1 cellular context compared by ENCODE assay signal in genomic region chrX:118495958-118496762, GRCh38.
A peak's percentile ranks its signal among the peaks of the same experiment; 100 is the strongest.
TF ChIP-seq lines count a peak whose summit lies in the region.

No MANE protein-coding gene starts in this region.

TF ChIP-seq in HEK293, 187 proteins besides CTCF, POLR2A, EP300 and RAD21 (continued from another document):
- TF ChIP-seq ZNF324 (tag by site-specific recombination; IDR thresholded peaks at IDR 0.05) = no peak
- TF ChIP-seq PATZ1 (tag by site-specific recombination; IDR thresholded peaks at IDR 0.05) = peak; percentile 65
- peak; percentile 54 for TF ChIP-seq ZBTB20 (tag by site-specific recombination; IDR thresholded peaks at IDR 0.05)
- peak; percentile 89 for TF ChIP-seq ZFHX2 (tag by site-specific recombination; conservative IDR thresholded peaks at IDR 0.05)
- TF ChIP-seq ZNF776 (tag by site-specific recombination; IDR thresholded peaks at IDR 0.05; ENCODE audit: borderline replicate concordance) = no peak
- no peak for TF ChIP-seq HOXD13 (CRISPR knock-in tag; IDR thresholded peaks at IDR 0.05; ENCODE audit: borderline replicate concordance)
- no peak for TF ChIP-seq MEIS1 (CRISPR knock-in tag; IDR thresholded peaks at IDR 0.05; ENCODE audit: borderline replicate concordance)
- TF ChIP-seq KLF1 (tag by site-specific recombination; IDR thresholded peaks at IDR 0.05) = peak; percentile 65
- TF ChIP-seq TCF7L2 (IDR thresholded peaks at IDR 0.05; ENCODE audit: borderline replicate concordance, low read depth, low read length) = peak; percentile 36; the same call in 1 of the 2 replicates
- TF ChIP-seq ZNF600 (tag by site-specific recombination; IDR thresholded peaks at IDR 0.05) = peak; percentile 57; the same call in 1 of the 2 replicates
- TF ChIP-seq, protein P1, sequence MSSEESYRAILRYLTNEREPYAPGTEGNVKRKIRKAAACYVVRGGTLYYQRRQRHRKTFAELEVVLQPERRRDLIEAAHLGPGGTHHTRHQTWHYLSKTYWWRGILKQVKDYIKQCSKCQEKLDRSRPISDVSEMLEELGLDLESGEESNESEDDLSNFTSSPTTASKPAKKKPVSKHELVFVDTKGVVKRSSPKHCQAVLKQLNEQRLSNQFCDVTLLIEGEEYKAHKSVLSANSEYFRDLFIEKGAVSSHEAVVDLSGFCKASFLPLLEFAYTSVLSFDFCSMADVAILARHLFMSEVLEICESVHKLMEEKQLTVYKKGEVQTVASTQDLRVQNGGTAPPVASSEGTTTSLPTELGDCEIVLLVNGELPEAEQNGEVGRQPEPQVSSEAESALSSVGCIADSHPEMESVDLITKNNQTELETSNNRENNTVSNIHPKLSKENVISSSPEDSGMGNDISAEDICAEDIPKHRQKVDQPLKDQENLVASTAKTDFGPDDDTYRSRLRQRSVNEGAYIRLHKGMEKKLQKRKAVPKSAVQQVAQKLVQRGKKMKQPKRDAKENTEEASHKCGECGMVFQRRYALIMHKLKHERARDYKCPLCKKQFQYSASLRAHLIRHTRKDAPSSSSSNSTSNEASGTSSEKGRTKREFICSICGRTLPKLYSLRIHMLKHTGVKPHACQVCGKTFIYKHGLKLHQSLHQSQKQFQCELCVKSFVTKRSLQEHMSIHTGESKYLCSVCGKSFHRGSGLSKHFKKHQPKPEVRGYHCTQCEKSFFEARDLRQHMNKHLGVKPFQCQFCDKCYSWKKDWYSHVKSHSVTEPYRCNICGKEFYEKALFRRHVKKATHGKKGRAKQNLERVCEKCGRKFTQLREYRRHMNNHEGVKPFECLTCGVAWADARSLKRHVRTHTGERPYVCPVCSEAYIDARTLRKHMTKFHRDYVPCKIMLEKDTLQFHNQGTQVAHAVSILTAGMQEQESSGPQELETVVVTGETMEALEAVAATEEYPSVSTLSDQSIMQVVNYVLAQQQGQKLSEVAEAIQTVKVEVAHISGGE (tag by site-specific recombination; conservative IDR thresholded peaks at IDR 0.05; ENCODE audit: low read depth) = peak; percentile 36; the same call in 1 of the 2 replicates
- TF ChIP-seq HOXC10 (CRISPR knock-in tag; IDR thresholded peaks at IDR 0.05) = no peak
- TF ChIP-seq ZBTB26 (tag by site-specific recombination; optimal IDR thresholded peaks at IDR 0.05) = peak; percentile 80
- TF ChIP-seq, protein P2, sequence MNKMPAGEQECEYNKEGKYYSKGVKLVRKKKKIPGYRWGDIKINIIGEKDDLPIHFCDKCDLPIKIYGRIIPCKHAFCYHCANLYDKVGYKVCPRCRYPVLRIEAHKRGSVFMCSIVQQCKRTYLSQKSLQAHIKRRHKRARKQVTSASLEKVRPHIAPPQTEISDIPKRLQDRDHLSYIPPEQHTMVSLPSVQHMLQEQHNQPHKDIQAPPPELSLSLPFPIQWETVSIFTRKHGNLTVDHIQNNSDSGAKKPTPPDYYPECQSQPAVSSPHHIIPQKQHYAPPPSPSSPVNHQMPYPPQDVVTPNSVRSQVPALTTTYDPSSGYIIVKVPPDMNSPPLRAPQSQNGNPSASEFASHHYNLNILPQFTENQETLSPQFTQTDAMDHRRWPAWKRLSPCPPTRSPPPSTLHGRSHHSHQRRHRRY (tag by site-specific recombination; IDR thresholded peaks at IDR 0.05) = no peak
- TF ChIP-seq EGR2 (tag by site-specific recombination; IDR thresholded peaks at IDR 0.05; ENCODE audit: low read depth) = peak; percentile 76
- TF ChIP-seq, protein P3, sequence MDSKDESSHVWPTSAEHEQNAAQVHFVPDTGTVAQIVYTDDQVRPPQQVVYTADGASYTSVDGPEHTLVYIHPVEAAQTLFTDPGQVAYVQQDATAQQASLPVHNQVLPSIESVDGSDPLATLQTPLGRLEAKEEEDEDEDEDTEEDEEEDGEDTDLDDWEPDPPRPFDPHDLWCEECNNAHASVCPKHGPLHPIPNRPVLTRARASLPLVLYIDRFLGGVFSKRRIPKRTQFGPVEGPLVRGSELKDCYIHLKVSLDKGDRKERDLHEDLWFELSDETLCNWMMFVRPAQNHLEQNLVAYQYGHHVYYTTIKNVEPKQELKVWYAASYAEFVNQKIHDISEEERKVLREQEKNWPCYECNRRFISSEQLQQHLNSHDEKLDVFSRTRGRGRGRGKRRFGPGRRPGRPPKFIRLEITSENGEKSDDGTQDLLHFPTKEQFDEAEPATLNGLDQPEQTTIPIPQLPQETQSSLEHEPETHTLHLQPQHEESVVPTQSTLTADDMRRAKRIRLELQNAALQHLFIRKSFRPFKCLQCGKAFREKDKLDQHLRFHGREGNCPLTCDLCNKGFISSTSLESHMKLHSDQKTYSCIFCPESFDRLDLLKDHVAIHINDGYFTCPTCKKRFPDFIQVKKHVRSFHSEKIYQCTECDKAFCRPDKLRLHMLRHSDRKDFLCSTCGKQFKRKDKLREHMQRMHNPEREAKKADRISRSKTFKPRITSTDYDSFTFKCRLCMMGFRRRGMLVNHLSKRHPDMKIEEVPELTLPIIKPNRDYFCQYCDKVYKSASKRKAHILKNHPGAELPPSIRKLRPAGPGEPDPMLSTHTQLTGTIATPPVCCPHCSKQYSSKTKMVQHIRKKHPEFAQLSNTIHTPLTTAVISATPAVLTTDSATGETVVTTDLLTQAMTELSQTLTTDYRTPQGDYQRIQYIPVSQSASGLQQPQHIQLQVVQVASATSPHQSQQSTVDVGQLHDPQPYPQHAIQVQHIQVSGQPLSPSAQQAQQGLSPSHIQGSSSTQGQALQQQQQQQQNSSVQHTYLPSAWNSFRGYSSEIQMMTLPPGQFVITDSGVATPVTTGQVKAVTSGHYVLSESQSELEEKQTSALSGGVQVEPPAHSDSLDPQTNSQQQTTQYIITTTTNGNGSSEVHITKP (tag by site-specific recombination; IDR thresholded peaks at IDR 0.05) = peak; percentile 93
- peak; percentile 82 for TF ChIP-seq ZNF677 (tag by site-specific recombination; IDR thresholded peaks at IDR 0.05)
- TF ChIP-seq ZBTB17 (tag by site-specific recombination; IDR thresholded peaks at IDR 0.05) = peak; percentile 32; the same call in 1 of the 2 replicates
- TF ChIP-seq ZNF561 (tag by site-specific recombination; IDR thresholded peaks at IDR 0.05; ENCODE audit: borderline replicate concordance) = peak; percentile 47; the same call in 1 of the 2 replicates
TF ChIP-seq in HEK293: peak in this region for 30.
